Comparison of ENCODE assay signal across 10 cellular contexts in the genomic region with DNA sequence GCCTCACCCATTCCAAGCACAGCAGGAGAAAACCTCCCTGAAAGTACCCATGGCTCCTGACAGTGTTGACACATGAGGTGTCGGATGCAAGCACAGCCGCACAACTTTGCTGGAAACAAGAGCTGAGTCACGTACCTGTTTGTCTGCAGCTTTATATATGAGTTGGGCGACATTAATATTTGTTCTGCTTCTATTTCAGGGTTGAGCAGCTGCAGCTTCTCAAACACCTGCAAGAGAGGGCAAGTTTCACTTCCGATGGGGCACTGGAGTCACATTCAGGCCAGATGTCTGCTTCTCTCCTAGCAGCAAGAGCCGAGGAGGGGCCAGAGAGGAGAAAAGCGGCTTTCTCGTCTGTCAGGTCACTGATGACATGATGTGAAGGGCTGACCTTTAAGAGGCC.
DNase-seq lines count a peak whose midpoint lies in the region; ATAC-seq and TF ChIP-seq lines count a peak whose summit lies in the region.
"Had no signal": no experiment of that assay in that cellular context is flagged by ENCODE, and none has a peak within 500 bp of the region (broad histone marks: within the 10 kb centered on the region; RNA-seq: fewer than 3 reads in every experiment).

No MANE protein-coding gene starts in this region.

- H3K27me3 ChIP-seq in breast epithelium (no peaks in the 10 kb centered on the region), esophagus muscularis mucosa (no peaks in the 10 kb centered on the region), SK-N-SH (ENCODE audit: insufficient read depth) (0 out of 2 replicates have a peak, but pooled peaks cover 6% of the 10 kb centered on the region)

- ATAC-seq in GM19397 (IDR thresholded peaks at IDR 0.05; ENCODE audit: unreplicated experiment) (peak; percentile 95), HG03342 (IDR thresholded peaks at IDR 0.05; ENCODE audit: unreplicated experiment) (peak; percentile 94), WTC11 (no peak)

- TF ChIP-seq EP300 in esophagus muscularis mucosa (IDR thresholded peaks at IDR 0.05): no peak
- TF ChIP-seq EP300 in SK-N-SH (IDR thresholded peaks at IDR 0.05; ENCODE audit: borderline replicate concordance in 1 of 2, low read depth in 1 of 2, low read length in 1 of 2): no peak

- no peaks in the 10 kb centered on the region for H3K9me2 ChIP-seq in SK-N-SH

- H3F3A ChIP-seq in SK-N-SH (replicated peaks; ENCODE audit: insufficient read depth): no peaks in the 10 kb centered on the region

- H3K27ac Mint-ChIP-seq in WTC11: peak overlapping the region; percentile 78
- H3K27ac Mint-ChIP-seq: activated naive CD8-positive, alpha-beta T cell had no signal

- peaks cover 43% of the 10 kb centered on the region for H3K36me3 Mint-ChIP-seq in WTC11
- H3K36me3 Mint-ChIP-seq: activated naive CD8-positive, alpha-beta T cell had no signal

- DNase-seq in DMS53 treated with DMSO at 0.1 percent for 48 hours (lab: John Stamatoyannopoulos, UW; ENCODE audit: unreplicated experiment) (peak; percentile 85), WTC11 (ENCODE audit: low spot score) (no peak), breast epithelium (ENCODE audit: low spot score in 2 of 2) (no peak), esophagus muscularis mucosa (ENCODE audit: extremely low spot score) (no peak), SK-N-SH (no peak)
- no peak for DNase-seq in NK-92 treated with Interleukin-12 subunit alpha and Interleukin-12 subunit beta, amount 100 ng/mL, for 24 hours (lab: John Stamatoyannopoulos, UW)

- H3K4me1 Mint-ChIP-seq in WTC11: 0 out of 2 replicates have a peak, but pooled peaks cover 6% of the 10 kb centered on the region

- no peaks in the 10 kb centered on the region for H3K27me3 Mint-ChIP-seq in WTC11 (ENCODE audit: low read depth)
- H3K27me3 Mint-ChIP-seq: activated naive CD8-positive, alpha-beta T cell had no signal

- no peak overlapping the region for H3K27ac ChIP-seq in breast epithelium
- H3K27ac ChIP-seq in esophagus muscularis mucosa (replicated peaks in 1 of 4): no peak overlapping the region
- H3K27ac ChIP-seq in SK-N-SH (ENCODE audit: low read depth in 2 of 2, low read length in 1 of 2): no peak overlapping the region

- H3K9me3 Mint-ChIP-seq in WTC11: no peaks in the 10 kb centered on the region
- H3K9me3 Mint-ChIP-seq: nephron had no signal

- no peak overlapping the region for H3K4me2 ChIP-seq in SK-N-SH

- POLR2A ChIA-PET in WTC11 (lab: Charles Lee): no interaction called here
- POLR2A ChIA-PET in SK-N-SH (lab: Yijun Ruan, JAX): no interaction called here

- H3K36me3 ChIP-seq in breast epithelium: no peaks in the 10 kb centered on the region
- H3K36me3 ChIP-seq in esophagus muscularis mucosa: peaks cover 0 to 82% (median 27%) of the 10 kb centered on the region in 4 donors
- H3K36me3 ChIP-seq in SK-N-SH (replicated peaks in 1 of 2; ENCODE audit: control insufficient read depth in 1 of 2, insufficient read depth in 2 of 2, low read length in 1 of 2): no peaks in the 10 kb centered on the region

- intact Hi-C loops in breast epithelium (cut with DNase I; ENCODE audit: low total_unique reads): no loop called here
- intact Hi-C loops in esophagus muscularis mucosa (cut with DNase I): no loop called here

- WGBS in esophagus muscularis mucosa: 57% methylated on average over 8 of the region's 8 CpGs
- 88% methylated on average over 8 of the region's 8 CpGs for WGBS in SK-N-SH (ENCODE audit: low lambda C conversion rate)

- no peak overlapping the region for H3K9ac ChIP-seq in SK-N-SH

- CTCF ChIA-PET in WTC11 (lab: Charles Lee) (interaction anchor here (1.3 kb wide), 1 partner anchor 49 kb away, joined by 3 read pairs; no protein-coding TSS in a partner anchor), SK-N-SH (lab: Yijun Ruan, JAX) (interaction anchor here (1.4 to 2.1 kb wide), 4 partner anchors 13 to 239 kb away, joined by 3 to 8 read pairs (median 4); no protein-coding TSS in a partner anchor)

- H2AFZ ChIP-seq in SK-N-SH (ENCODE audit: low read depth): no peak overlapping the region

- H3K4me3 ChIP-seq in breast epithelium (no peak overlapping the region), esophagus muscularis mucosa (no peak overlapping the region), SK-N-SH (ENCODE audit: low read depth in 2 of 2, low read length in 1 of 2) (no peak overlapping the region)

- no peaks in the 10 kb centered on the region for H4K20me1 ChIP-seq in SK-N-SH (ENCODE audit: insufficient read depth)

- H3K4me3 Mint-ChIP-seq in WTC11: no peak overlapping the region
- H3K4me3 Mint-ChIP-seq: activated naive CD8-positive, alpha-beta T cell; nephron had no signal

- TF ChIP-seq RAD21 in SK-N-SH (IDR thresholded peaks at IDR 0.05; ENCODE audit: low read length): no peak

- TF ChIP-seq POLR2A in breast epithelium (IDR thresholded peaks at IDR 0.05) (no peak), esophagus muscularis mucosa (IDR thresholded peaks at IDR 0.05; ENCODE audit: low read depth) (no peak)

- H3K9me3 ChIP-seq in breast epithelium (no peaks in the 10 kb centered on the region), esophagus muscularis mucosa (no peaks in the 10 kb centered on the region), SK-N-SH (no peaks in the 10 kb centered on the region)

- TF ChIP-seq CTCF in WTC11 (IDR thresholded peaks at IDR 0.05): no peak
- TF ChIP-seq CTCF in breast epithelium (IDR thresholded peaks at IDR 0.05): no peak
- no peak for TF ChIP-seq CTCF in esophagus muscularis mucosa (IDR thresholded peaks at IDR 0.05)
- TF ChIP-seq CTCF in SK-N-SH (IDR thresholded peaks at IDR 0.05): no peak

- H3K4me1 ChIP-seq in breast epithelium (no peaks in the 10 kb centered on the region), esophagus muscularis mucosa (no peaks in the 10 kb centered on the region), SK-N-SH (ENCODE audit: control insufficient read depth in 1 of 2, insufficient read depth in 2 of 2, low read depth in 1 of 2, low read length in 1 of 2) (no peaks in the 10 kb centered on the region)

- no peaks in the 10 kb centered on the region for H3K79me2 ChIP-seq in SK-N-SH (ENCODE audit: insufficient read depth)

TF ChIP-seq in WTC11, 78 proteins besides CTCF, POLR2A, EP300 and RAD21 (continues in another document):
- TF ChIP-seq FOXK1 (CRISPR knock-in tag; IDR thresholded peaks at IDR 0.05): no peak
- no peak for TF ChIP-seq MXD4 (CRISPR knock-in tag; IDR thresholded peaks at IDR 0.05; ENCODE audit: borderline replicate concordance)
- TF ChIP-seq ZNF138 (CRISPR knock-in tag; conservative IDR thresholded peaks at IDR 0.05): no peak
- no peak for TF ChIP-seq CBFB (CRISPR knock-in tag; IDR thresholded peaks at IDR 0.05; ENCODE audit: low read depth)
- TF ChIP-seq, protein P1, sequence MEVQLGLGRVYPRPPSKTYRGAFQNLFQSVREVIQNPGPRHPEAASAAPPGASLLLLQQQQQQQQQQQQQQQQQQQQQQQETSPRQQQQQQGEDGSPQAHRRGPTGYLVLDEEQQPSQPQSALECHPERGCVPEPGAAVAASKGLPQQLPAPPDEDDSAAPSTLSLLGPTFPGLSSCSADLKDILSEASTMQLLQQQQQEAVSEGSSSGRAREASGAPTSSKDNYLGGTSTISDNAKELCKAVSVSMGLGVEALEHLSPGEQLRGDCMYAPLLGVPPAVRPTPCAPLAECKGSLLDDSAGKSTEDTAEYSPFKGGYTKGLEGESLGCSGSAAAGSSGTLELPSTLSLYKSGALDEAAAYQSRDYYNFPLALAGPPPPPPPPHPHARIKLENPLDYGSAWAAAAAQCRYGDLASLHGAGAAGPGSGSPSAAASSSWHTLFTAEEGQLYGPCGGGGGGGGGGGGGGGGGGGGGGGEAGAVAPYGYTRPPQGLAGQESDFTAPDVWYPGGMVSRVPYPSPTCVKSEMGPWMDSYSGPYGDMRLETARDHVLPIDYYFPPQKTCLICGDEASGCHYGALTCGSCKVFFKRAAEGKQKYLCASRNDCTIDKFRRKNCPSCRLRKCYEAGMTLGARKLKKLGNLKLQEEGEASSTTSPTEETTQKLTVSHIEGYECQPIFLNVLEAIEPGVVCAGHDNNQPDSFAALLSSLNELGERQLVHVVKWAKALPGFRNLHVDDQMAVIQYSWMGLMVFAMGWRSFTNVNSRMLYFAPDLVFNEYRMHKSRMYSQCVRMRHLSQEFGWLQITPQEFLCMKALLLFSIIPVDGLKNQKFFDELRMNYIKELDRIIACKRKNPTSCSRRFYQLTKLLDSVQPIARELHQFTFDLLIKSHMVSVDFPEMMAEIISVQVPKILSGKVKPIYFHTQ (CRISPR knock-in tag; IDR thresholded peaks at IDR 0.05): no peak
- TF ChIP-seq ZNF232 (CRISPR knock-in tag; IDR thresholded peaks at IDR 0.05): no peak

TF ChIP-seq in SK-N-SH, 30 proteins besides CTCF, POLR2A, EP300 and RAD21:
- TF ChIP-seq SMC3 (IDR thresholded peaks at IDR 0.05; ENCODE audit: low read depth, low read length) (no peak), FOXM1 (IDR thresholded peaks at IDR 0.05; ENCODE audit: low read depth) (no peak), MEF2A (IDR thresholded peaks at IDR 0.05; ENCODE audit: borderline replicate concordance, low read depth) (no peak), FOXJ3 (CRISPR knock-in tag; IDR thresholded peaks at IDR 0.05) (no peak), TCF12 (IDR thresholded peaks at IDR 0.05) (no peak), JUND (IDR thresholded peaks at IDR 0.05) (no peak), NRF1 (IDR thresholded peaks at IDR 0.05; ENCODE audit: low read depth, low read length) (no peak), TEAD4 (IDR thresholded peaks at IDR 0.05; ENCODE audit: borderline replicate concordance, insufficient read depth) (no peak), CHD2 (IDR thresholded peaks at IDR 0.05; ENCODE audit: low read length, partially characterized antibody) (no peak), GATA2 (CRISPR knock-in tag; IDR thresholded peaks at IDR 0.05) (no peak), RFX5 (IDR thresholded peaks at IDR 0.05; ENCODE audit: low read length) (no peak)
- TF ChIP-seq, protein P2, sequence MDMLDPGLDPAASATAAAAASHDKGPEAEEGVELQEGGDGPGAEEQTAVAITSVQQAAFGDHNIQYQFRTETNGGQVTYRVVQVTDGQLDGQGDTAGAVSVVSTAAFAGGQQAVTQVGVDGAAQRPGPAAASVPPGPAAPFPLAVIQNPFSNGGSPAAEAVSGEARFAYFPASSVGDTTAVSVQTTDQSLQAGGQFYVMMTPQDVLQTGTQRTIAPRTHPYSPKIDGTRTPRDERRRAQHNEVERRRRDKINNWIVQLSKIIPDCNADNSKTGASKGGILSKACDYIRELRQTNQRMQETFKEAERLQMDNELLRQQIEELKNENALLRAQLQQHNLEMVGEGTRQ (IDR thresholded peaks at IDR 0.05; ENCODE audit: borderline replicate concordance, low read depth, low read length): no peak
